Comparison of ENCODE assay signal across 1 cellular context in the genomic region with DNA sequence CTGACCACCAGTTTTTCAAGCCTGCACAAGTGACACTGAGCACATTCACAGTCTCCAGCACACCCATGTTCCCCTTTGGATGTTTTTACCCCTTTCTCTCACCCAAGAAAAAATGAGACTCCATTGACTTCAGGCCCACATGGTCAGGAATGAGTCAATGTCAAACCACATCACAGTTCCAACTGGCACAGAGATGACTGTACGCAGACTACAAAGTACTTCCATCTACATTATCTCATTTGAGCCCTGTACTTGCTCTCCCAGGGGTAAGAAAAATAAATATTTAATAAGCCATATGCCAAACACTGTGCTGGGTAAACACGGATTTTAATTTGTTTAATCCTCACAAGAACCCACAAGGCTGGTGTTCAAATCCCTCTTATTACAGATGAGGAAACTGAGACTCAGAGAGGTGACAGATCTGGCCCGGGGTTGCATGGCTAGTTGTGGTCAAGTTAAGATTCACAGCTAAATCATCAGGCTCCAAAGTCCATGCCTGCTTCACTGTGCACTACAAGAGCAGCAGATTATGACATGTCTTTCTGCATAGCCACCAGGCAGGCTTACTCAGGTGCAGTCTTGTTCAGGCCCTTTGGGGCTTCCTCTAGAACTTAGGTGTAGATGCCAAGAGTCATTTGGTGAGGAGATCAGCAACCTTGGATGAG.
TF ChIP-seq lines count a peak whose summit lies in the region.

No MANE protein-coding gene starts in this region.

TF ChIP-seq in IMR-90, 13 proteins besides CTCF, POLR2A, EP300 and RAD21 (continued from another document):
- TF ChIP-seq, protein P1, sequence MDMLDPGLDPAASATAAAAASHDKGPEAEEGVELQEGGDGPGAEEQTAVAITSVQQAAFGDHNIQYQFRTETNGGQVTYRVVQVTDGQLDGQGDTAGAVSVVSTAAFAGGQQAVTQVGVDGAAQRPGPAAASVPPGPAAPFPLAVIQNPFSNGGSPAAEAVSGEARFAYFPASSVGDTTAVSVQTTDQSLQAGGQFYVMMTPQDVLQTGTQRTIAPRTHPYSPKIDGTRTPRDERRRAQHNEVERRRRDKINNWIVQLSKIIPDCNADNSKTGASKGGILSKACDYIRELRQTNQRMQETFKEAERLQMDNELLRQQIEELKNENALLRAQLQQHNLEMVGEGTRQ (IDR thresholded peaks at IDR 0.05; ENCODE audit: low read depth, low read length) = peak; percentile 27; the same call in 1 of the 2 replicates
